ENCODE assay signal across 3 cellular contexts in genomic region chr1:66592106-66592507, GRCh38. TPM values are rescaled to one million over a fixed set of nuclear protein-coding genes. Genes with fewer than 3 reads are reported as not detected.
"Had no signal": no experiment of that assay in that cellular context is flagged by ENCODE, and none has a peak within 500 bp of the region (broad histone marks: within the 10 kb centered on the region; RNA-seq: fewer than 3 reads in every experiment).

No MANE protein-coding gene starts in this region.

RNA-seq across cellular contexts. Expression of gene SGIP1, which starts 58.2 kb away (rescaled TPM):
- total RNA-seq: activated CD8-positive, alpha-beta memory T cell treated with anti-CD3 and anti-CD28 coated beads for 36 hours; activated T-helper 17 cell treated with anti-CD3 and anti-CD28 coated beads, Interleukin-2, amount 50 U/mL, for 72 hours; PC-9 had no signal
